Comparison of ENCODE assay signal across 9 cellular contexts in the genomic region with DNA sequence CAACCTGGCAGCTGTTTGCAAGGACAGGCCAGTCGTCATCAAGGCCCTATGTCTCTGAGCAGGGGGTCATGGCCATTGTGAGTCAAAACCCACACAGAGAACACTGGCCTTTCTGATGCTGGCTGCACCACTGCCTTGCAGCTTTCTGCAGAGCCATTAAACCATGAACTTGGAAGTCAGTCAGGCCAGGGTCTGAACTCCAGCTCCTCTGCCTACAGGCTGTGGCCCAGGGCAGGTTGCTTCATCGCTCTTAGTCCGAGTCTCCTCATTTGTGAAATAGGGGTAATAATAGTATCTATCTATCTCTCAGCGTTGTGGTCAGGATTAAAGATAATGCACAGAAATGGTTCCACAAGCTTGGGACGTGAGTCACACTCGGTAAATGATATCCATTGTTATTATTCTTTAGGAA. TPM values are rescaled to one million over a fixed set of nuclear protein-coding genes. Genes with fewer than 3 reads are reported as not detected.
DNase-seq lines count a peak whose midpoint lies in the region; ATAC-seq and TF ChIP-seq lines count a peak whose summit lies in the region.
"Had no signal": no experiment of that assay in that cellular context is flagged by ENCODE, and none has a peak within 500 bp of the region (broad histone marks: within the 10 kb centered on the region; RNA-seq: fewer than 3 reads in every experiment).

No MANE protein-coding gene starts in this region.

- dilution Hi-C loops in mammary epithelial cell (cut with HindIII; ENCODE audit: low sequenced_read_pairs), result no loop called here

- peak; percentile 93 for DNase-seq in Daoy (ENCODE audit: low read depth)
- peak; percentile 83 for DNase-seq in MV-4-11 (lab: John Stamatoyannopoulos, UW)
- DNase-seq in mammary epithelial cell, result peak; percentile 94
- DNase-seq in left lung, result no peak
- DNase-seq in caudate nucleus (lab: John Stamatoyannopoulos, UW), result no peak
- no peak for DNase-seq in superior temporal gyrus (ENCODE audit: extremely low spot score)
- DNase-seq in head of caudate nucleus, result no peak
- DNase-seq: activated CD4-positive, alpha-beta memory T cell treated with anti-CD3 and anti-CD28 coated beads for 36 hours had no signal

- H4K20me1 ChIP-seq in mammary epithelial cell (ENCODE audit: insufficient read depth, low read length), result no peaks in the 10 kb centered on the region

- no peak overlapping the region for H3K4me3 ChIP-seq in mammary epithelial cell (replicated peaks in 1 of 3; ENCODE audit: insufficient read depth in 1 of 3, low read depth in 2 of 3, low read length in 3 of 3)
- no peak overlapping the region for H3K4me3 ChIP-seq in left lung

- TF ChIP-seq CTCF in mammary epithelial cell (conservative IDR thresholded peaks at IDR 0.05 in 1 of 2, IDR thresholded peaks at IDR 0.05 in 1 of 2; ENCODE audit: extremely low read depth in 1 of 2, insufficient read depth in 1 of 2, low read depth in 1 of 2, low read length in 2 of 2) (no peak), left lung (IDR thresholded peaks at IDR 0.05) (no peak)

- H3K79me2 ChIP-seq in mammary epithelial cell (ENCODE audit: insufficient read depth, low read length), result peaks cover 13% of the 10 kb centered on the region

- peak overlapping the region; percentile 83 for H3K4me2 ChIP-seq in mammary epithelial cell (ENCODE audit: insufficient read depth, low read depth, low read length)

- H3K27ac ChIP-seq in mammary epithelial cell (ENCODE audit: insufficient read depth, low read depth, low read length) (peak overlapping the region; percentile 100), left lung (no peak overlapping the region), caudate nucleus (ENCODE audit: low read depth, low read length) (no peak overlapping the region)

- H3K27me3 ChIP-seq in mammary epithelial cell (ENCODE audit: insufficient read depth, low read length), result no peaks in the 10 kb centered on the region
- no peaks in the 10 kb centered on the region for H3K27me3 ChIP-seq in left lung

- WGBS in mammary epithelial cell (ENCODE audit: low coverage, missing lambda C conversion rate), result 2% methylated on average over 5 of the region's 6 CpGs

- in situ Hi-C loops in mammary epithelial cell (cut with MboI; ENCODE audit: low sequenced_read_pairs in 2 of 2), result no loop called here

- peak overlapping the region; percentile 94 for H3K9ac ChIP-seq in mammary epithelial cell (ENCODE audit: insufficient read depth, low read length)

- intact Hi-C loops in mammary epithelial cell (cut with micrococcal nuclease) (loop anchor here (2.0 kb wide), 1 partner anchor 64 kb away; no protein-coding TSS in a partner anchor), left lung (cut with DNase I) (no loop called here), head of caudate nucleus (cut with DNase I) (no loop called here)

- ATAC-seq in left lung (peak; percentile 24), GM18511 (IDR thresholded peaks at IDR 0.05; ENCODE audit: unreplicated experiment) (no peak)

- CTCF ChIA-PET in mammary epithelial cell (lab: Charles Lee; ENCODE audit: low non-redundant PET), result no interaction called here

- BruUV-seq in mammary epithelial cell (replicated peaks; lab: Mats Ljungman, UMichigan), result no TSS peak

- no peaks in the 10 kb centered on the region for H3K9me3 ChIP-seq in mammary epithelial cell (replicated peaks; ENCODE audit: insufficient read depth, low read length)
- peaks cover 0 to 1% of the 10 kb centered on the region in 2 donors for H3K9me3 ChIP-seq in left lung

- H2AFZ ChIP-seq in mammary epithelial cell (ENCODE audit: low read depth, low read length), result peak overlapping the region; percentile 14

- H3K36me3 ChIP-seq in mammary epithelial cell (ENCODE audit: insufficient read depth, low read length) (no peaks in the 10 kb centered on the region), left lung (no peaks in the 10 kb centered on the region)

- H3K4me1 ChIP-seq in mammary epithelial cell (ENCODE audit: insufficient read depth, low read length) (peaks cover 83% of the 10 kb centered on the region), left lung (no peaks in the 10 kb centered on the region)

RNA-seq across cellular contexts. Expression of gene HIVEP3, which starts 35.8 kb away (rescaled TPM):
- total RNA-seq in Daoy (2014; rRNA removed; shearing (Covaris generic)), result 7.5 and 9.5 TPM in 2 replicates
- total RNA-seq in mammary epithelial cell, result 1 to 10 TPM; 4.5 to 7.9 TPM
- polyA plus RNA-seq in mammary epithelial cell, result 6.6 TPM
- 9.8 TPM for polyA minus RNA-seq in mammary epithelial cell
- total RNA-seq in left lung, result 10 to 100 TPM in 1 of 2 donors, 1 to 10 TPM in 1; 9.8 to 15.6 TPM

Comparison
In these comparisons a context has a peak if more than half of its experiments do, and no peak if none do; other contexts are left out.
1. DNase-seq: peak in Daoy (single experiment), MV-4-11 (single experiment) and mammary epithelial cell (single experiment); none in left lung (0 of 2), caudate nucleus (0 of 61), superior temporal gyrus (single experiment) and head of caudate nucleus (0 of 42).